In genomic region chr5:119321569-119322311, GRCh38 we compare ENCODE assay signal across 1 cellular context.
TF ChIP-seq lines count a peak whose summit lies in the region.

No MANE protein-coding gene starts in this region.

TF ChIP-seq in SK-N-SH treated with all-trans-retinoic acid at 6 μM for 48 hours, 23 proteins besides CTCF, POLR2A, EP300 and RAD21 (continued from another document):
- TF ChIP-seq ESRRG (CRISPR knock-in tag; IDR thresholded peaks at IDR 0.05): no peak
- TF ChIP-seq ZNF8 (CRISPR knock-in tag; IDR thresholded peaks at IDR 0.05): no peak
- TF ChIP-seq ZFP3 (CRISPR knock-in tag; IDR thresholded peaks at IDR 0.05): no peak
- TF ChIP-seq GLIS3 (CRISPR knock-in tag; IDR thresholded peaks at IDR 0.05): no peak
- TF ChIP-seq ISL1 (CRISPR knock-in tag; IDR thresholded peaks at IDR 0.05): no peak
